ENCODE assay signal across 1 cellular context in the genomic region with DNA sequence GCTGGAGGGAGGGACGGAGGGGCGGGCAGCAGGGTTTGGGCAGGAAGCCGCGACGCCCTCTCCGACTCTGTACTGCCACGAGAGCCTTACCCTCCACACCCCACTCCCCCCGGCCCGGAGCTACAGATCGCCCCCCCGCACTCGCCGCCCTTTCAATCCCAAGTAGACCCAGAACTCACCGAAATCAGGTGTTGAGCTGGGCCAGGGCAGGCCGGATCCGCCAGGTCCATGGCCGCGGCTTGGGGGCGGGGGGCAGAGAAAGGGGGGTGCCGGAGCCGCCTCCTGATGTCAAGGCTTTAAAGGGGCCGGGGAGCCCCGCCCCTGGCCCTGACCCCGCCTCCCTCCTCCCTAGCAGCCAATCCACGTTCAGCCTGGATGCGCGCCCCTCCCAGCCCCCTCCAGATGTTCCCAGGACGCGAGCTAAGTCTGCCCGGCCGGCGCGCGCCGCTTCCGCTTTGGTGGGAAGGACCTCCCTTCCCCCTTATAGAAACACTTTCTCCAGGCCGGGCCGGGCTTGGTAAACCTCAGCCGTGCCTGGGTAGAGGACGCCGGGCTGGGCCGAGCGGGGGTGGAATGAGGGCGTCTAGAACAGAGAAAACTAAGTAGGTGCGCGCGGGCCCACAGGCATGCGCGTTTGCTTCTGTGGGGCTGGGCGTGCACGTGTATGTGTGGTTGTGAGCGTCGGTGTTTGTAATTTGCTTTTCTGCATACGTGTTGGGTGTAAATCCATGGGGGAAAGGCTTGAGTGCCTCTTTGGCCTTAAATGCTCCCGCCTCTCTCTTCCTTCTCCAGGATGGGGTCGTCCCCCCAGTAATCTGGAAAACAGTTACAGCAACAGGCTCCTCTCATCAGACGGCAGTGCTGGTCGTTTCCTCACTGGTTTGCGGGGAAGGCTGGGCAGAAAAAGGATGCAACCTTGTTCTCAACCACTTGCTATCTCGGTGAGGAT.
TF ChIP-seq lines count a peak whose summit lies in the region.

Gene NCKAP5L (minus strand): TSS at position 271 of the 949 bp plus-strand sequence. CDS start 24,369 bp downstream, outside the sequence.

TF ChIP-seq in HepG2, 621 proteins besides CTCF, POLR2A, EP300 and RAD21 (continued from another document and continues in another):
- TF ChIP-seq RBM22 (optimal IDR thresholded peaks at IDR 0.05; ENCODE audit: low read length) = no peak
- peak; percentile 57; the same call in 1 of the 2 replicates for TF ChIP-seq ZBTB20 (CRISPR knock-in tag; IDR thresholded peaks at IDR 0.05; ENCODE audit: borderline replicate concordance, low read depth)
- TF ChIP-seq MIER2 (CRISPR knock-in tag; IDR thresholded peaks at IDR 0.05) = peak; percentile 10; the same call in 1 of the 2 replicates
- no peak for TF ChIP-seq HIVEP1 (CRISPR knock-in tag; IDR thresholded peaks at IDR 0.05)
- no peak for TF ChIP-seq ZNF263 (CRISPR knock-in tag; IDR thresholded peaks at IDR 0.05)
- 0 out of 2 replicates have a peak, but pooled peaks have one; percentile 35 for TF ChIP-seq ZNF639 (CRISPR knock-in tag; conservative IDR thresholded peaks at IDR 0.05)
- no peak for TF ChIP-seq ZSCAN21 (CRISPR knock-in tag; IDR thresholded peaks at IDR 0.05; ENCODE audit: borderline replicate concordance)
- no peak for TF ChIP-seq ZMYM4 (CRISPR knock-in tag; IDR thresholded peaks at IDR 0.05)
- peak; percentile 49; the same call in 1 of the 2 replicates for TF ChIP-seq KLF6 (CRISPR knock-in tag; IDR thresholded peaks at IDR 0.05)
- TF ChIP-seq RNF2 (conservative IDR thresholded peaks at IDR 0.05; ENCODE audit: low read depth) = 0 out of 2 replicates have a peak, but pooled peaks have one; percentile 37
- 0 out of 2 replicates have a peak, but pooled peaks have one; percentile 38 for TF ChIP-seq ZNF564 (CRISPR knock-in tag; IDR thresholded peaks at IDR 0.05)
- peak; percentile 57; the same call in 1 of the 2 replicates for TF ChIP-seq POLR2AphosphoS5 (IDR thresholded peaks at IDR 0.05; ENCODE audit: low read depth, low read length)
- no peak for TF ChIP-seq ASH2L (IDR thresholded peaks at IDR 0.05; ENCODE audit: insufficient read length, low read depth, low read length)
- TF ChIP-seq SAP130 (CRISPR knock-in tag; IDR thresholded peaks at IDR 0.05; ENCODE audit: low read depth) = peak; percentile 98
- TF ChIP-seq ZNF777 (CRISPR knock-in tag; IDR thresholded peaks at IDR 0.05) = peak; percentile 81
- TF ChIP-seq ZIK1 (CRISPR knock-in tag; IDR thresholded peaks at IDR 0.05; ENCODE audit: borderline replicate concordance, low read depth) = no peak
- TF ChIP-seq SNAPC2 (CRISPR knock-in tag; IDR thresholded peaks at IDR 0.05) = no peak
- TF ChIP-seq PITX1 (CRISPR knock-in tag; IDR thresholded peaks at IDR 0.05) = peak; percentile 53; the same call in 1 of the 2 replicates
- TF ChIP-seq, protein P1, sequence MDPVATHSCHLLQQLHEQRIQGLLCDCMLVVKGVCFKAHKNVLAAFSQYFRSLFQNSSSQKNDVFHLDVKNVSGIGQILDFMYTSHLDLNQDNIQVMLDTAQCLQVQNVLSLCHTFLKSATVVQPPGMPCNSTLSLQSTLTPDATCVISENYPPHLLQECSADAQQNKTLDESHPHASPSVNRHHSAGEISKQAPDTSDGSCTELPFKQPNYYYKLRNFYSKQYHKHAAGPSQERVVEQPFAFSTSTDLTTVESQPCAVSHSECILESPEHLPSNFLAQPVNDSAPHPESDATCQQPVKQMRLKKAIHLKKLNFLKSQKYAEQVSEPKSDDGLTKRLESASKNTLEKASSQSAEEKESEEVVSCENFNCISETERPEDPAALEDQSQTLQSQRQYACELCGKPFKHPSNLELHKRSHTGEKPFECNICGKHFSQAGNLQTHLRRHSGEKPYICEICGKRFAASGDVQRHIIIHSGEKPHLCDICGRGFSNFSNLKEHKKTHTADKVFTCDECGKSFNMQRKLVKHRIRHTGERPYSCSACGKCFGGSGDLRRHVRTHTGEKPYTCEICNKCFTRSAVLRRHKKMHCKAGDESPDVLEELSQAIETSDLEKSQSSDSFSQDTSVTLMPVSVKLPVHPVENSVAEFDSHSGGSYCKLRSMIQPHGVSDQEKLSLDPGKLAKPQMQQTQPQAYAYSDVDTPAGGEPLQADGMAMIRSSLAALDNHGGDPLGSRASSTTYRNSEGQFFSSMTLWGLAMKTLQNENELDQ (CRISPR knock-in tag; IDR thresholded peaks at IDR 0.05; ENCODE audit: borderline replicate concordance) = peak; percentile 13; the same call in 1 of the 2 replicates
- TF ChIP-seq ZFP36L1 (CRISPR knock-in tag; IDR thresholded peaks at IDR 0.05) = 0 out of 2 replicates have a peak, but pooled peaks have one; percentile 77
- peak; percentile 34; the same call in 1 of the 2 replicates for TF ChIP-seq ZNF331 (CRISPR knock-in tag; IDR thresholded peaks at IDR 0.05)
- TF ChIP-seq ARID2 (CRISPR knock-in tag; IDR thresholded peaks at IDR 0.05; ENCODE audit: borderline replicate concordance) = peak; percentile 83; the same call in 1 of the 2 replicates
- peak; percentile 68; the same call in 1 of the 2 replicates for TF ChIP-seq ZNF772 (CRISPR knock-in tag; IDR thresholded peaks at IDR 0.05)
- TF ChIP-seq IKZF1 (IDR thresholded peaks at IDR 0.05) = no peak
- TF ChIP-seq ZNF652 (CRISPR knock-in tag; IDR thresholded peaks at IDR 0.05; ENCODE audit: borderline replicate concordance, low read depth) = no peak
- TF ChIP-seq, protein P2, sequence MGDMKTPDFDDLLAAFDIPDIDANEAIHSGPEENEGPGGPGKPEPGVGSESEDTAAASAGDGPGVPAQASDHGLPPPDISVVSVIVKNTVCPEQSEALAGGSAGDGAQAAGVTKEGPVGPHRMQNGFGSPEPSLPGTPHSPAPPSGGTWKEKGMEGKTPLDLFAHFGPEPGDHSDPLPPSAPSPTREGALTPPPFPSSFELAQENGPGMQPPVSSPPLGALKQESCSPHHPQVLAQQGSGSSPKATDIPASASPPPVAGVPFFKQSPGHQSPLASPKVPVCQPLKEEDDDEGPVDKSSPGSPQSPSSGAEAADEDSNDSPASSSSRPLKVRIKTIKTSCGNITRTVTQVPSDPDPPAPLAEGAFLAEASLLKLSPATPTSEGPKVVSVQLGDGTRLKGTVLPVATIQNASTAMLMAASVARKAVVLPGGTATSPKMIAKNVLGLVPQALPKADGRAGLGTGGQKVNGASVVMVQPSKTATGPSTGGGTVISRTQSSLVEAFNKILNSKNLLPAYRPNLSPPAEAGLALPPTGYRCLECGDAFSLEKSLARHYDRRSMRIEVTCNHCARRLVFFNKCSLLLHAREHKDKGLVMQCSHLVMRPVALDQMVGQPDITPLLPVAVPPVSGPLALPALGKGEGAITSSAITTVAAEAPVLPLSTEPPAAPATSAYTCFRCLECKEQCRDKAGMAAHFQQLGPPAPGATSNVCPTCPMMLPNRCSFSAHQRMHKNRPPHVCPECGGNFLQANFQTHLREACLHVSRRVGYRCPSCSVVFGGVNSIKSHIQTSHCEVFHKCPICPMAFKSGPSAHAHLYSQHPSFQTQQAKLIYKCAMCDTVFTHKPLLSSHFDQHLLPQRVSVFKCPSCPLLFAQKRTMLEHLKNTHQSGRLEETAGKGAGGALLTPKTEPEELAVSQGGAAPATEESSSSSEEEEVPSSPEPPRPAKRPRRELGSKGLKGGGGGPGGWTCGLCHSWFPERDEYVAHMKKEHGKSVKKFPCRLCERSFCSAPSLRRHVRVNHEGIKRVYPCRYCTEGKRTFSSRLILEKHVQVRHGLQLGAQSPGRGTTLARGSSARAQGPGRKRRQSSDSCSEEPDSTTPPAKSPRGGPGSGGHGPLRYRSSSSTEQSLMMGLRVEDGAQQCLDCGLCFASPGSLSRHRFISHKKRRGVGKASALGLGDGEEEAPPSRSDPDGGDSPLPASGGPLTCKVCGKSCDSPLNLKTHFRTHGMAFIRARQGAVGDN (CRISPR knock-in tag; IDR thresholded peaks at IDR 0.05) = peak; percentile 79
- no peak for TF ChIP-seq ZNF30 (CRISPR knock-in tag; IDR thresholded peaks at IDR 0.05)
- peak; percentile 53 for TF ChIP-seq NFYC (CRISPR knock-in tag; IDR thresholded peaks at IDR 0.05)
- TF ChIP-seq, protein P3, sequence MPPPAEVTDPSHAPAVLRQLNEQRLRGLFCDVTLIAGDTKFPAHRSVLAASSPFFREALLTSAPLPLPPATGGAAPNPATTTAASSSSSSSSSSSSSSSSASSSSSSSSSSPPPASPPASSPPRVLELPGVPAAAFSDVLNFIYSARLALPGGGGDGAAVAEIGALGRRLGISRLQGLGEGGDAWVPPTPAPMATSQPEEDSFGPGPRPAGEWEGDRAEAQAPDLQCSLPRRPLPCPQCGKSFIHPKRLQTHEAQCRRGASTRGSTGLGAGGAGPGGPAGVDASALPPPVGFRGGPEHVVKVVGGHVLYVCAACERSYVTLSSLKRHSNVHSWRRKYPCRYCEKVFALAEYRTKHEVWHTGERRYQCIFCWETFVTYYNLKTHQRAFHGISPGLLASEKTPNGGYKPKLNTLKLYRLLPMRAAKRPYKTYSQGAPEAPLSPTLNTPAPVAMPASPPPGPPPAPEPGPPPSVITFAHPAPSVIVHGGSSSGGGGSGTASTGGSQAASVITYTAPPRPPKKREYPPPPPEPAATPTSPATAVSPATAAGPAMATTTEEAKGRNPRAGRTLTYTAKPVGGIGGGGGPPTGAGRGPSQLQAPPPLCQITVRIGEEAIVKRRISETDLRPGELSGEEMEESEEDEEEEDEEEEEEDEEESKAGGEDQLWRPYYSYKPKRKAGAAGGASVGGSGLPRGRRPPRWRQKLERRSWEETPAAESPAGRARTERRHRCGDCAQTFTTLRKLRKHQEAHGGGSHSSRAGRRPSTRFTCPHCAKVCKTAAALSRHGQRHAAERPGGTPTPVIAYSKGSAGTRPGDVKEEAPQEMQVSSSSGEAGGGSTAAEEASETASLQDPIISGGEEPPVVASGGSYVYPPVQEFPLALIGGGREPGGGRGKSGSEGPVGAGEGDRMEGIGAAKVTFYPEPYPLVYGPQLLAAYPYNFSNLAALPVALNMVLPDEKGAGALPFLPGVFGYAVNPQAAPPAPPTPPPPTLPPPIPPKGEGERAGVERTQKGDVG (CRISPR knock-in tag; IDR thresholded peaks at IDR 0.05; ENCODE audit: borderline replicate concordance) = peak; percentile 78; the same call in 1 of the 2 replicates
- no peak for TF ChIP-seq FOXM1 (CRISPR knock-in tag; IDR thresholded peaks at IDR 0.05)
- TF ChIP-seq SP1 (IDR thresholded peaks at IDR 0.05) = no peak
- TF ChIP-seq SP1 (CRISPR knock-in tag; IDR thresholded peaks at IDR 0.05) = peak; percentile 42; the same call in 1 of the 2 replicates
- no peak for TF ChIP-seq ZNF616 (CRISPR knock-in tag; IDR thresholded peaks at IDR 0.05; ENCODE audit: low read depth)
- TF ChIP-seq GTF3A (CRISPR knock-in tag; conservative IDR thresholded peaks at IDR 0.05) = no peak
- no peak for TF ChIP-seq SOX6 (IDR thresholded peaks at IDR 0.05)
- 0 out of 2 replicates have a peak, but pooled peaks have one; percentile 16 for TF ChIP-seq SOX6 (CRISPR knock-in tag; IDR thresholded peaks at IDR 0.05)
- no peak for TF ChIP-seq ZNF432 (CRISPR knock-in tag; IDR thresholded peaks at IDR 0.05; ENCODE audit: borderline replicate concordance)
- no peak for TF ChIP-seq TEAD3 (CRISPR knock-in tag; optimal IDR thresholded peaks at IDR 0.05; ENCODE audit: borderline replicate concordance)
- TF ChIP-seq XBP1 (CRISPR knock-in tag; IDR thresholded peaks at IDR 0.05) = no peak
- no peak for TF ChIP-seq MAFF (IDR thresholded peaks at IDR 0.05; ENCODE audit: low read depth, low read length)
- no peak for TF ChIP-seq ZBTB1 (CRISPR knock-in tag; IDR thresholded peaks at IDR 0.05; ENCODE audit: borderline replicate concordance)
- 0 out of 2 replicates have a peak, but pooled peaks have one; percentile 6 for TF ChIP-seq PCBP1 (IDR thresholded peaks at IDR 0.05; ENCODE audit: borderline replicate concordance, low read depth, low read length)
- TF ChIP-seq ZNF350 (CRISPR knock-in tag; IDR thresholded peaks at IDR 0.05; ENCODE audit: borderline replicate concordance, low read depth) = 0 out of 2 replicates have a peak, but pooled peaks have one; percentile 54
- TF ChIP-seq, protein P4, sequence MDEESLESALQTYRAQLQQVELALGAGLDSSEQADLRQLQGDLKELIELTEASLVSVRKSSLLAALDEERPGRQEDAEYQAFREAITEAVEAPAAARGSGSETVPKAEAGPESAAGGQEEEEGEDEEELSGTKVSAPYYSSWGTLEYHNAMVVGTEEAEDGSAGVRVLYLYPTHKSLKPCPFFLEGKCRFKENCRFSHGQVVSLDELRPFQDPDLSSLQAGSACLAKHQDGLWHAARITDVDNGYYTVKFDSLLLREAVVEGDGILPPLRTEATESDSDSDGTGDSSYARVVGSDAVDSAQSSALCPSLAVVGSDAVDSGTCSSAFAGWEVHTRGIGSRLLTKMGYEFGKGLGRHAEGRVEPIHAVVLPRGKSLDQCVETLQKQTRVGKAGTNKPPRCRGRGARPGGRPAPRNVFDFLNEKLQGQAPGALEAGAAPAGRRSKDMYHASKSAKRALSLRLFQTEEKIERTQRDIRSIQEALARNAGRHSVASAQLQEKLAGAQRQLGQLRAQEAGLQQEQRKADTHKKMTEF (CRISPR knock-in tag; IDR thresholded peaks at IDR 0.05) = no peak; the same call in 1 of the 2 replicates
- TF ChIP-seq, protein P5, sequence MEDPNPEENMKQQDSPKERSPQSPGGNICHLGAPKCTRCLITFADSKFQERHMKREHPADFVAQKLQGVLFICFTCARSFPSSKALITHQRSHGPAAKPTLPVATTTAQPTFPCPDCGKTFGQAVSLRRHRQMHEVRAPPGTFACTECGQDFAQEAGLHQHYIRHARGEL (CRISPR knock-in tag; IDR thresholded peaks at IDR 0.05) = no peak
- TF ChIP-seq, protein P6, sequence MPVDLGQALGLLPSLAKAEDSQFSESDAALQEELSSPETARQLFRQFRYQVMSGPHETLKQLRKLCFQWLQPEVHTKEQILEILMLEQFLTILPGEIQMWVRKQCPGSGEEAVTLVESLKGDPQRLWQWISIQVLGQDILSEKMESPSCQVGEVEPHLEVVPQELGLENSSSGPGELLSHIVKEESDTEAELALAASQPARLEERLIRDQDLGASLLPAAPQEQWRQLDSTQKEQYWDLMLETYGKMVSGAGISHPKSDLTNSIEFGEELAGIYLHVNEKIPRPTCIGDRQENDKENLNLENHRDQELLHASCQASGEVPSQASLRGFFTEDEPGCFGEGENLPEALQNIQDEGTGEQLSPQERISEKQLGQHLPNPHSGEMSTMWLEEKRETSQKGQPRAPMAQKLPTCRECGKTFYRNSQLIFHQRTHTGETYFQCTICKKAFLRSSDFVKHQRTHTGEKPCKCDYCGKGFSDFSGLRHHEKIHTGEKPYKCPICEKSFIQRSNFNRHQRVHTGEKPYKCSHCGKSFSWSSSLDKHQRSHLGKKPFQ (CRISPR knock-in tag; IDR thresholded peaks at IDR 0.05; ENCODE audit: insufficient replicate concordance) = no peak
- TF ChIP-seq NR2F6 (IDR thresholded peaks at IDR 0.05) = no peak
- no peak for TF ChIP-seq NR2F6 (CRISPR knock-in tag; IDR thresholded peaks at IDR 0.05)
